ENCODE assay signal across 8 cellular contexts in genomic region chr1:12143631-12144155, GRCh38. TPM values are rescaled to one million over a fixed set of nuclear protein-coding genes. Genes with fewer than 3 reads are reported as not detected.
DNase-seq lines count a peak whose midpoint lies in the region; ATAC-seq and TF ChIP-seq lines count a peak whose summit lies in the region.

No MANE protein-coding gene starts in this region.

- H3K18ac ChIP-seq in IMR-90 (ENCODE audit: low read depth, low read length) = peak overlapping the region; percentile 82
- no peak overlapping the region for H3K18ac ChIP-seq in mesendoderm (ENCODE audit: low read length)

- peaks cover 13% of the 10 kb centered on the region for H3K9me1 ChIP-seq in IMR-90 (ENCODE audit: insufficient read depth, low read length)

- peak overlapping the region; percentile 90 for H3K4ac ChIP-seq in IMR-90 (ENCODE audit: low read depth, low read length)
- H3K4ac ChIP-seq in mesendoderm (ENCODE audit: low read depth, low read length) = no peak overlapping the region

- H3K79me2 ChIP-seq in mesendoderm (ENCODE audit: control insufficient read depth, insufficient read depth, low read length) = no peaks in the 10 kb centered on the region

- H4K5ac ChIP-seq in IMR-90 (ENCODE audit: low read depth, low read length) (peak overlapping the region; percentile 93), mesendoderm (ENCODE audit: low read length) (no peak overlapping the region)

- H2BK20ac ChIP-seq in IMR-90 (ENCODE audit: low read depth, low read length) = peak overlapping the region; percentile 88

- H2AFZ ChIP-seq in IMR-90 (replicated peaks; ENCODE audit: low read length, poor library complexity) = peak overlapping the region; percentile 93

- H2BK120ac ChIP-seq in IMR-90 (ENCODE audit: low read depth, low read length) (peak overlapping the region; percentile 96), mesendoderm (ENCODE audit: low read depth, low read length) (no peak overlapping the region)

- peak overlapping the region; percentile 82; the same call in 1 of the 2 replicates for H3K14ac ChIP-seq in IMR-90 (replicated peaks; ENCODE audit: low read depth, low read length)

- peaks cover 16% of the 10 kb centered on the region for H3K4me1 Mint-ChIP-seq in Calu3 (ENCODE audit: low read depth, unreplicated experiment)
- peaks cover 27% of the 10 kb centered on the region for H3K4me1 Mint-ChIP-seq in activated T-helper 17 cell treated with anti-CD3 and anti-CD28 coated beads, Interleukin-2, amount 50 U/mL, for 72 hours

- 6% methylated on average over 11 of the region's 17 CpGs; no CpG with 5 or more reads in 1 of the 2 experiments for WGBS in IMR-90 (ENCODE audit: extremely low coverage in 2 of 2, insufficient read length in 1 of 2), 2 experiments
- 35% methylated on average over 17 of the region's 17 CpGs for WGBS in prostate gland
- WGBS in mesendoderm (ENCODE audit: extremely low coverage, insufficient coverage, low lambda C conversion rate) = no CpG with 5 or more reads among the region's 17 CpGs

- H3K9ac ChIP-seq in IMR-90 (ENCODE audit: low read depth, low read length) = 0 out of 2 replicates have a peak overlapping the region, but pooled peaks have one; percentile 5
- H3K9ac ChIP-seq in mesendoderm (ENCODE audit: low read length) = no peak overlapping the region

- TF ChIP-seq RAD21 in IMR-90 (IDR thresholded peaks at IDR 0.05; ENCODE audit: low read length) = peak; percentile 37

- in situ Hi-C loops in IMR-90 (cut with MboI; ENCODE audit: low sequenced_read_pairs) = no loop called here

- dilution Hi-C loops in IMR-90 (cut with HindIII; ENCODE audit: low sequenced_read_pairs, unreplicated experiment) = no loop called here

- H3K27ac ChIP-seq in IMR-90 (ENCODE audit: insufficient read depth, low read length) (peak overlapping the region; percentile 89), prostate gland (no peak overlapping the region), mesendoderm (ENCODE audit: low read depth, low read length) (no peak overlapping the region)

- H3K56ac ChIP-seq in IMR-90 (ENCODE audit: extremely low read depth, insufficient read depth, low read length) (0 out of 2 replicates have a peak overlapping the region, but pooled peaks have one; percentile 23), mesendoderm (ENCODE audit: low read length) (no peak overlapping the region)

- H2BK15ac ChIP-seq in IMR-90 (ENCODE audit: low read depth, low read length) = peak overlapping the region; percentile 56; the same call in 2 of the 3 replicates
- no peak overlapping the region for H2BK15ac ChIP-seq in mesendoderm (replicated peaks; ENCODE audit: low read depth)

- peak; percentile 43 for DNase-seq in Calu3
- DNase-seq in IMR-90 = peak; percentile 98
- peak; percentile 58 for DNase-seq in glomerular visceral epithelial cell (ENCODE audit: extremely low spot score)
- peak; percentile 33 for DNase-seq in prostate gland (ENCODE audit: low spot score)
- no peak for DNase-seq in NCI-H1694 (lab: John Stamatoyannopoulos, UW)
- DNase-seq in mesendoderm = no peak

- POLR2A ChIA-PET in IMR-90 (lab: Charles Lee; ENCODE audit: unreplicated experiment) = no interaction called here

- H3K36me3 ChIP-seq in IMR-90 (ENCODE audit: control insufficient read depth, insufficient read depth, low read length) (no peaks in the 10 kb centered on the region), prostate gland (no peaks in the 10 kb centered on the region), mesendoderm (ENCODE audit: control insufficient read depth, insufficient read depth, low read length) (no peaks in the 10 kb centered on the region)

- H4K20me1 ChIP-seq in IMR-90 (ENCODE audit: insufficient read depth, low read length) = no peaks in the 10 kb centered on the region

- H3K36me3 Mint-ChIP-seq in Calu3 (ENCODE audit: insufficient read depth, unreplicated experiment) = no peaks in the 10 kb centered on the region
- peaks cover 18% of the 10 kb centered on the region for H3K36me3 Mint-ChIP-seq in activated T-helper 17 cell treated with anti-CD3 and anti-CD28 coated beads, Interleukin-2, amount 50 U/mL, for 72 hours (ENCODE audit: low read depth)

- peak overlapping the region; percentile 94 for H2AK9ac ChIP-seq in IMR-90 (replicated peaks; ENCODE audit: low read depth, low read length, poor library complexity)

- no peaks in the 10 kb centered on the region for H3K9me3 ChIP-seq in IMR-90 (ENCODE audit: control insufficient read depth, insufficient read depth, low read length)
- no peaks in the 10 kb centered on the region for H3K9me3 ChIP-seq in prostate gland

- H2BK5ac ChIP-seq in IMR-90 (ENCODE audit: low read depth, low read length, poor library complexity, severe bottlenecking) = peak overlapping the region; percentile 89
- H2BK5ac ChIP-seq in mesendoderm (ENCODE audit: low read length) = no peak overlapping the region

- H2AK5ac ChIP-seq in IMR-90 (ENCODE audit: low read depth, low read length) (peak overlapping the region; percentile 94), mesendoderm (ENCODE audit: low read length) (no peak overlapping the region)

- H3K4me2 ChIP-seq in IMR-90 (ENCODE audit: low read depth, low read length) = no peak overlapping the region
- no peak overlapping the region for H3K4me2 ChIP-seq in mesendoderm (ENCODE audit: low read length)

- H3K23ac ChIP-seq in IMR-90 (ENCODE audit: low read depth, low read length) (peak overlapping the region; percentile 69; the same call in 1 of the 2 replicates), mesendoderm (ENCODE audit: low read length) (no peak overlapping the region)

- H4K91ac ChIP-seq in IMR-90 (ENCODE audit: insufficient read depth, low read depth, low read length) = peak overlapping the region; percentile 96

- TF ChIP-seq CTCF in Calu3 (IDR thresholded peaks at IDR 0.05; ENCODE audit: unreplicated experiment) (no peak), IMR-90 (conservative IDR thresholded peaks at IDR 0.05; ENCODE audit: low read depth, low read length) (no peak; the same call in 1 of the 2 replicates), prostate gland (IDR thresholded peaks at IDR 0.05) (no peak)

- intact Hi-C loops in Calu3 (cut with micrococcal nuclease; ENCODE audit: unreplicated experiment) (no loop called here), IMR-90 (cut with micrococcal nuclease) (no loop called here), prostate gland (cut with DNase I) (loop anchor here (5.0 kb wide), 1 partner anchor 64 kb away; no protein-coding TSS in a partner anchor)

- H4K8ac ChIP-seq in IMR-90 (ENCODE audit: low read depth in 2 of 2, low read length in 2 of 2) = peak overlapping the region; percentile 77 to 99
- H4K8ac ChIP-seq in mesendoderm (ENCODE audit: low read depth, low read length) = no peak overlapping the region

- BruUV-seq in Calu3 (replicated peaks; lab: Mats Ljungman, UMichigan) = no TSS peak
- no TSS peak for BruUV-seq in IMR-90 (replicated peaks; lab: Mats Ljungman, UMichigan)

- H3K27ac Mint-ChIP-seq in Calu3 (ENCODE audit: unreplicated experiment) = no peak overlapping the region
- peak overlapping the region; percentile 31 for H3K27ac Mint-ChIP-seq in activated T-helper 17 cell treated with anti-CD3 and anti-CD28 coated beads, Interleukin-2, amount 50 U/mL, for 72 hours

- no peaks in the 10 kb centered on the region for H3K9me3 Mint-ChIP-seq in Calu3 (ENCODE audit: low read depth, unreplicated experiment)
- no peaks in the 10 kb centered on the region for H3K9me3 Mint-ChIP-seq in activated T-helper 17 cell treated with anti-CD3 and anti-CD28 coated beads, Interleukin-2, amount 50 U/mL, for 72 hours

- TF ChIP-seq POLR2A in IMR-90 (IDR thresholded peaks at IDR 0.05; ENCODE audit: low read depth, low read length) (no peak), prostate gland (IDR thresholded peaks at IDR 0.05) (no peak)

- H3K4me1 ChIP-seq in IMR-90 (ENCODE audit: control insufficient read depth, insufficient read depth, low read length) (peaks cover 22% of the 10 kb centered on the region), prostate gland (replicated peaks) (no peaks in the 10 kb centered on the region), mesendoderm (ENCODE audit: control insufficient read depth, low read depth, low read length) (no peaks in the 10 kb centered on the region)

- peak; percentile 97 for ATAC-seq in IMR-90 (ENCODE audit: low read depth)
- ATAC-seq in activated T-helper 17 cell treated with anti-CD3 and anti-CD28 coated beads, Interleukin-2, amount 50 U/mL, for 72 hours (replicated peaks) = peak; percentile 74
- ATAC-seq in GM18519 (IDR thresholded peaks at IDR 0.05; ENCODE audit: low FRiP score, unreplicated experiment) = no peak

- H3K79me1 ChIP-seq in IMR-90 (ENCODE audit: low read depth in 1 of 2, low read length in 2 of 2) = no peaks in the 10 kb centered on the region
- no peaks in the 10 kb centered on the region for H3K79me1 ChIP-seq in mesendoderm (ENCODE audit: low read length)

- CTCF ChIA-PET in Calu3 (lab: Charles Lee) (no interaction called here), IMR-90 (lab: Yijun Ruan, JAX) (interaction anchor here (0.6 kb wide), 1 partner anchor 935 kb away, joined by 3 read pairs; no protein-coding TSS in a partner anchor)

- H3K27me3 ChIP-seq in IMR-90 (ENCODE audit: control insufficient read depth, insufficient read depth, low read length) (no peaks in the 10 kb centered on the region), prostate gland (replicated peaks; ENCODE audit: insufficient read depth) (no peaks in the 10 kb centered on the region), mesendoderm (ENCODE audit: insufficient read depth, low read length, poor library complexity) (no peaks in the 10 kb centered on the region)

- H3K4me3 ChIP-seq in IMR-90 (ENCODE audit: insufficient read depth, low read depth, low read length) (no peak overlapping the region), prostate gland (no peak overlapping the region), mesendoderm (ENCODE audit: low read length) (no peak overlapping the region)

- H3K4me3 Mint-ChIP-seq in Calu3 (ENCODE audit: low read depth, unreplicated experiment) = no peak overlapping the region
- peak overlapping the region; percentile 49 for H3K4me3 Mint-ChIP-seq in activated T-helper 17 cell treated with anti-CD3 and anti-CD28 coated beads, Interleukin-2, amount 50 U/mL, for 72 hours

- H3K27me3 Mint-ChIP-seq in Calu3 (ENCODE audit: unreplicated experiment) = no peaks in the 10 kb centered on the region
- H3K27me3 Mint-ChIP-seq in activated T-helper 17 cell treated with anti-CD3 and anti-CD28 coated beads, Interleukin-2, amount 50 U/mL, for 72 hours = no peaks in the 10 kb centered on the region

TF ChIP-seq in IMR-90, 13 proteins besides CTCF, POLR2A, EP300 and RAD21 (continues in another document):
- TF ChIP-seq BHLHE40 (IDR thresholded peaks at IDR 0.05; ENCODE audit: low read depth, low read length) = peak; percentile 87

RNA-seq across cellular contexts. Expression of gene TNFRSF1B, which starts 23.1 kb away (rescaled TPM):
- 1.3 and 2.9 TPM in 2 replicates for total RNA-seq in Calu3 (2022)
- 4.3 and 5.0 TPM in 2 replicates for total RNA-seq in IMR-90 (2012; rRNA removed)
- polyA plus RNA-seq in IMR-90 (2012; rRNA removed) = 8.6 and 8.9 TPM in 2 replicates
- 6.3 and 11.9 TPM in 2 replicates for polyA plus RNA-seq in IMR-90 (2012; cell fraction: cytosol; rRNA removed)
- polyA plus RNA-seq in IMR-90 (2012; cell fraction: nucleus; rRNA removed; ENCODE audit: low replicate concordance) = 4.3 and 6.7 TPM in 2 replicates
- total RNA-seq in activated T-helper 17 cell treated with anti-CD3 and anti-CD28 coated beads, Interleukin-2, amount 50 U/mL, for 72 hours = 100 to 1,000 TPM; 291 to 379 TPM
- 10 to 100 TPM; 10.9 to 18.4 TPM for total RNA-seq in prostate gland
- polyA plus RNA-seq in mesendoderm (2013, experiment 1 of 2) = 0.77 TPM
- 0.66 TPM for polyA plus RNA-seq in mesendoderm (2013, experiment 2 of 2)

Comparison
In these comparisons a context has a peak if more than half of its experiments do, and no peak if none do; other contexts are left out.
1. DNase-seq: peak in Calu3 (single experiment), IMR-90 (single experiment), glomerular visceral epithelial cell (single experiment) and prostate gland (single experiment); none in NCI-H1694 (single experiment) and mesendoderm (single experiment).
2. RNA of gene TNFRSF1B, which starts 23.1 kb away (total RNA-seq): 291 to 379 TPM in activated T-helper 17 cell treated with anti-CD3 and anti-CD28 coated beads, Interleukin-2, amount 50 U/mL, for 72 hours; 10.9 to 18.4 TPM in prostate gland, 4.3 to 5.0 TPM in IMR-90 and 1.3 to 2.9 TPM in Calu3; every median in the first group is over 10 times any median in the second.